Comparison of ENCODE assay signal across 19 cellular contexts in genomic region chr6:167139761-167140160, GRCh38. TPM values are rescaled to one million over a fixed set of nuclear protein-coding genes. Genes with fewer than 3 reads are reported as not detected.
DNase-seq lines count a peak whose midpoint lies in the region; ATAC-seq and TF ChIP-seq lines count a peak whose summit lies in the region.
"Had no signal": no experiment of that assay in that cellular context is flagged by ENCODE, and none has a peak within 500 bp of the region (broad histone marks: within the 10 kb centered on the region; RNA-seq: fewer than 3 reads in every experiment).

No MANE protein-coding gene starts in this region.

- POLR2A ChIA-PET in WTC11 (lab: Charles Lee) = no interaction called here

- peaks cover 8% of the 10 kb centered on the region for H3K4me1 ChIP-seq in CD4-positive, CD25-positive, alpha-beta regulatory T cell (ENCODE audit: control insufficient read depth, insufficient read depth, low read length, poor library complexity, severe bottlenecking)

- TF ChIP-seq CTCF in neural crest cell (conservative IDR thresholded peaks at IDR 0.05) (peak; percentile 29), WTC11 (IDR thresholded peaks at IDR 0.05) (no peak)

- H3K9me3 ChIP-seq in CD4-positive, CD25-positive, alpha-beta regulatory T cell (ENCODE audit: control insufficient read depth in 2 of 2, low read length in 2 of 2) = no peaks in the 10 kb centered on the region
- H3K9me3 ChIP-seq: SK-N-SH had no signal

- no peaks in the 10 kb centered on the region for H3K27me3 ChIP-seq in CD4-positive, CD25-positive, alpha-beta regulatory T cell (ENCODE audit: control insufficient read depth, insufficient read depth, low read length)

- peaks cover 10 to 52% (median 18%) of the 10 kb centered on the region in 4 donors for H3K4me1 Mint-ChIP-seq in CD4-positive, CD25-positive, alpha-beta regulatory T cell
- H3K4me1 Mint-ChIP-seq in IgD-negative memory B cell (peaks cover 27 to 38% (median 35%) of the 10 kb centered on the region in 3 donors), neural crest cell (peaks cover 5% of the 10 kb centered on the region), WTC11 (peaks cover 34% of the 10 kb centered on the region)
- H3K4me1 Mint-ChIP-seq in effector memory CD8-positive, alpha-beta T cell (ENCODE audit: low read depth in 2 of 2) = peaks cover 9 to 34% of the 10 kb centered on the region in 2 donors
- peaks cover 38% of the 10 kb centered on the region for H3K4me1 Mint-ChIP-seq in activated T-cell treated with anti-CD3 and anti-CD28 coated beads, Interleukin-2, amount 50 U/mL, for 4 hours (ENCODE audit: low read depth)

- H3K27me3 Mint-ChIP-seq in CD4-positive, CD25-positive, alpha-beta regulatory T cell = no peaks in the 10 kb centered on the region
- no peaks in the 10 kb centered on the region for H3K27me3 Mint-ChIP-seq in IgD-negative memory B cell
- H3K27me3 Mint-ChIP-seq in effector memory CD8-positive, alpha-beta T cell = peaks cover 8 to 10% of the 10 kb centered on the region in 2 donors
- peaks cover 2% of the 10 kb centered on the region for H3K27me3 Mint-ChIP-seq in neural crest cell (ENCODE audit: low read depth)
- H3K27me3 Mint-ChIP-seq in WTC11 (ENCODE audit: low read depth) = peaks cover 14% of the 10 kb centered on the region
- H3K27me3 Mint-ChIP-seq in activated T-cell treated with anti-CD3 and anti-CD28 coated beads, Interleukin-2, amount 50 U/mL, for 4 hours (ENCODE audit: low read depth) = peaks cover 5% of the 10 kb centered on the region

- no peak overlapping the region for H3K27ac ChIP-seq in CD4-positive, CD25-positive, alpha-beta regulatory T cell (ENCODE audit: insufficient read depth, low read length, poor library complexity, severe bottlenecking)

- CTCF ChIA-PET in WTC11 (lab: Charles Lee) = interaction anchor here (1.0 to 4.6 kb wide), 6 partner anchors 23 to 364 kb away, joined by 3 to 44 read pairs (median 4); partner anchors contain the start of gene CEP43

- H3K27ac Mint-ChIP-seq in CD4-positive, CD25-positive, alpha-beta regulatory T cell = peak overlapping the region in 2 of 3 donors; percentile 16 to 40
- H3K27ac Mint-ChIP-seq in IgD-negative memory B cell (peak overlapping the region; percentile 46 to 93 (median 89)), neural crest cell (ENCODE audit: unreplicated experiment) (no peak overlapping the region), WTC11 (no peak overlapping the region)
- no peak overlapping the region for H3K27ac Mint-ChIP-seq in effector memory CD8-positive, alpha-beta T cell

- H3K36me3 Mint-ChIP-seq in CD4-positive, CD25-positive, alpha-beta regulatory T cell = peaks cover 8% of the 10 kb centered on the region
- H3K36me3 Mint-ChIP-seq in IgD-negative memory B cell (no peaks in the 10 kb centered on the region), neural crest cell (ENCODE audit: low read depth) (no peaks in the 10 kb centered on the region), WTC11 (peaks cover 6% of the 10 kb centered on the region)
- H3K36me3 Mint-ChIP-seq in effector memory CD8-positive, alpha-beta T cell (ENCODE audit: insufficient read depth) = peaks cover 49% of the 10 kb centered on the region
- peaks cover 9% of the 10 kb centered on the region for H3K36me3 Mint-ChIP-seq in activated T-cell treated with anti-CD3 and anti-CD28 coated beads, Interleukin-2, amount 50 U/mL, for 4 hours (ENCODE audit: insufficient read depth)
- H3K36me3 Mint-ChIP-seq: CD14-positive monocyte had no signal

- no peak for DNase-seq in CD4-positive, CD25-positive, alpha-beta regulatory T cell
- DNase-seq in effector memory CD8-positive, alpha-beta T cell = no peak
- no peak for DNase-seq in neural crest cell (ENCODE audit: low read depth, low spot score)
- no peak for DNase-seq in WTC11 (ENCODE audit: low spot score)
- DNase-seq in NCI-H1694 (lab: John Stamatoyannopoulos, UW) = no peak
- no peak for DNase-seq in stimulated activated CD4-positive, alpha-beta T cell treated with anti-CD3 and anti-CD28 coated beads, Interleukin-2, amount 100 ng/mL, for 48 hours
- no peak for DNase-seq in activated T-cell treated with anti-CD3 and anti-CD28 coated beads, Interleukin-2, amount 50 U/mL, for 4 hours
- DNase-seq: DND-41, H7, IMR-90, MV-4-11, NCI-H1436, NCI-H748 treated with DMSO at 0.1 percent for 48 hours, SK-N-SH had no signal

- no peak overlapping the region for H3K4me3 Mint-ChIP-seq in CD4-positive, CD25-positive, alpha-beta regulatory T cell
- H3K4me3 Mint-ChIP-seq in IgD-negative memory B cell (peak overlapping the region in 1 of 4 donors; percentile 12), neural crest cell (no peak overlapping the region), WTC11 (no peak overlapping the region)
- H3K4me3 Mint-ChIP-seq in effector memory CD8-positive, alpha-beta T cell = peak overlapping the region in 1 of 2 donors; percentile 23
- no peak overlapping the region for H3K4me3 Mint-ChIP-seq in activated T-cell treated with anti-CD3 and anti-CD28 coated beads, Interleukin-2, amount 50 U/mL, for 4 hours
- H3K4me3 Mint-ChIP-seq: CD14-positive monocyte had no signal

- no peak overlapping the region for H3K4me3 ChIP-seq in CD4-positive, CD25-positive, alpha-beta regulatory T cell (ENCODE audit: low read depth, low read length)

- H3K36me3 ChIP-seq in CD4-positive, CD25-positive, alpha-beta regulatory T cell (ENCODE audit: control insufficient read depth, insufficient read depth, low read length) = peaks cover 35% of the 10 kb centered on the region

- H3K9me3 Mint-ChIP-seq in CD4-positive, CD25-positive, alpha-beta regulatory T cell = peaks cover 0 to 2% (median 0%) of the 10 kb centered on the region in 7 donors
- no peaks in the 10 kb centered on the region for H3K9me3 Mint-ChIP-seq in IgD-negative memory B cell
- H3K9me3 Mint-ChIP-seq in effector memory CD8-positive, alpha-beta T cell = no peaks in the 10 kb centered on the region
- peaks cover 2% of the 10 kb centered on the region for H3K9me3 Mint-ChIP-seq in neural crest cell
- peaks cover 7% of the 10 kb centered on the region for H3K9me3 Mint-ChIP-seq in WTC11
- no peaks in the 10 kb centered on the region for H3K9me3 Mint-ChIP-seq in activated T-cell treated with anti-CD3 and anti-CD28 coated beads, Interleukin-2, amount 50 U/mL, for 4 hours

- ATAC-seq in CD4-positive, CD25-positive, alpha-beta regulatory T cell (ENCODE audit: low read depth in 2 of 2) = no peak
- peak; percentile 43 for ATAC-seq in effector memory CD8-positive, alpha-beta T cell (replicated peaks)
- ATAC-seq in WTC11 = no peak
- no peak for ATAC-seq in activated T-cell treated with anti-CD3 and anti-CD28 coated beads, Interleukin-2, amount 50 U/mL, for 4 hours
- ATAC-seq: Panc1, Right ventricle myocardium inferior had no signal

TF ChIP-seq in WTC11, 78 proteins besides CTCF, POLR2A, EP300 and RAD21 (continues in another document):
- TF ChIP-seq ESRRA (CRISPR knock-in tag; IDR thresholded peaks at IDR 0.05; ENCODE audit: borderline replicate concordance) = no peak
- no peak for TF ChIP-seq ZNF281 (CRISPR knock-in tag; IDR thresholded peaks at IDR 0.05)
- TF ChIP-seq CBFB (CRISPR knock-in tag; IDR thresholded peaks at IDR 0.05; ENCODE audit: low read depth) = no peak
- no peak for TF ChIP-seq NR3C1 (CRISPR knock-in tag; conservative IDR thresholded peaks at IDR 0.05; ENCODE audit: low read depth)
- TF ChIP-seq GABPB1 (CRISPR knock-in tag; IDR thresholded peaks at IDR 0.05) = no peak
- no peak for TF ChIP-seq TP53 (CRISPR knock-in tag; IDR thresholded peaks at IDR 0.05)
- no peak for TF ChIP-seq FOXP1 (CRISPR knock-in tag; IDR thresholded peaks at IDR 0.05; ENCODE audit: borderline replicate concordance)
- no peak for TF ChIP-seq ZMAT4 (CRISPR knock-in tag; IDR thresholded peaks at IDR 0.05)
- TF ChIP-seq TCF7 (CRISPR knock-in tag; IDR thresholded peaks at IDR 0.05; ENCODE audit: low read depth) = no peak

RNA-seq across cellular contexts. Expression of gene CCR6, which starts 16.9 kb away (rescaled TPM):
- total RNA-seq in CD4-positive, CD25-positive, alpha-beta regulatory T cell = 40.8 TPM
- 10 to 100 TPM; 52.7 to 97.3 (median 79.0) TPM for polyA plus RNA-seq in CD4-positive, CD25-positive, alpha-beta regulatory T cell
- 79.3 TPM for polyA plus RNA-seq in IgD-negative memory B cell
- total RNA-seq in neural crest cell = not detected in 2 replicates
- not detected in 3 replicates for total RNA-seq in WTC11 (2021)
- total RNA-seq in activated T-cell treated with anti-CD3 and anti-CD28 coated beads, Interleukin-2, amount 50 U/mL, for 4 hours = 1 to 10 TPM; 1.7 to 8.8 (median 5.1) TPM
- total RNA-seq: H7, IMR-90, Right ventricle myocardium inferior had no signal
- polyA plus RNA-seq: IMR-90, SK-N-SH had no signal

RNA-seq across cellular contexts. Expression of gene GPR31, which starts 18.0 kb away (rescaled TPM):
- total RNA-seq in CD4-positive, CD25-positive, alpha-beta regulatory T cell = not detected
- not detected for polyA plus RNA-seq in CD4-positive, CD25-positive, alpha-beta regulatory T cell
- polyA plus RNA-seq in IgD-negative memory B cell = not detected
- not detected in 2 replicates for total RNA-seq in neural crest cell
- total RNA-seq in WTC11 (2021) = not detected in 3 replicates
- not detected for total RNA-seq in activated T-cell treated with anti-CD3 and anti-CD28 coated beads, Interleukin-2, amount 50 U/mL, for 4 hours
- total RNA-seq: H7, HT-29, IMR-90, Right ventricle myocardium inferior had no signal
- polyA plus RNA-seq: CD14-positive monocyte, IMR-90, SK-N-SH had no signal

Comparison
In these comparisons a context has a peak if more than half of its experiments do, and no peak if none do; other contexts are left out.
1. H3K27ac Mint-ChIP-seq: peak in CD4-positive, CD25-positive, alpha-beta regulatory T cell (2 of 3) and IgD-negative memory B cell (3 of 3); none in effector memory CD8-positive, alpha-beta T cell (0 of 2), neural crest cell (single experiment) and WTC11 (single experiment).